Comparison of ENCODE assay signal across 8 cellular contexts in the genomic region with DNA sequence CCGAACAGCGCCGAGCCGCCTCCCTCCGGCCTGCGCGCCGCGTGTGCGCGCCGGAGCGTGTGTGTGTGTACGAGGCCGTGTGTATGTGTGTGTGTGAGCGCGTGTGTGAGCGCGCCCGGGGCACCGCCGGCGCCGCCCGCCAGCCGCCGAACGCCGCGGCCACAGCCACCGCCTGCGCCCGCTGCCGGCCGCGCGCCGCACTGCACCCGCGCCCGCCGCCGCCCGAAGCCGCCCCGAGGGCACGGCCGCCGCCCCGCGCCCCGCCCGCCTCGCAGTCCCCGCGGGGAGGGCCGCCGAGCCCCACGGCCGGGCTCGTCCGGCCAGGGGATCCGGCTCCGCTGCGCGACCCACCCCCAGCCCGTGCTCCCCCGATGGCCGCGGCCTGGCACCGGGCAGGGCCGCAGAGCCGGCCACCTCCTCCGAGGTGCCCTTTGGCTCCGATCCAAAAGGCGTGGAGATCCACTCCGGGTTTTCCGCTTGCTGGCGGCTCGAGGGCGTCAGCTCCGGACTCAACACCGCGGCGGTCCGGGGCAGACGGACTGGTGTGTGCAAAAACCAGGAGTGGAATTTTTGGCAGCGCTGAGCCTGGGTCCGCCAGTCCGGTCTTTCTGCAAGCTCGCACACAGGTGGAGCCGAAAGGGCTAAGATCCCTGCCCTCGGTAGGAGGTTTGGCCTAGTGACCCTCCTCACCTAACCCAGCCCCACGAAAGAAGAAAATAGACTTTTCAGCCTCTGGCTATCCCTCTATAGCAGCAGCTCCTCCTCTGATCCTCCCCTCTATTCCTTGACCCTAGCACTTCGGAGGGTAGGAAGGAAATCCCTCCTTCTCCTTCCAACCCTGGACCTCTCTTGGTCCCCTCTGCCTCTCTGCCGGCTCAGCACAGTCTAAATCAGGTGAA.
DNase-seq lines count a peak whose midpoint lies in the region; ATAC-seq and TF ChIP-seq lines count a peak whose summit lies in the region.

A gene with protein sequence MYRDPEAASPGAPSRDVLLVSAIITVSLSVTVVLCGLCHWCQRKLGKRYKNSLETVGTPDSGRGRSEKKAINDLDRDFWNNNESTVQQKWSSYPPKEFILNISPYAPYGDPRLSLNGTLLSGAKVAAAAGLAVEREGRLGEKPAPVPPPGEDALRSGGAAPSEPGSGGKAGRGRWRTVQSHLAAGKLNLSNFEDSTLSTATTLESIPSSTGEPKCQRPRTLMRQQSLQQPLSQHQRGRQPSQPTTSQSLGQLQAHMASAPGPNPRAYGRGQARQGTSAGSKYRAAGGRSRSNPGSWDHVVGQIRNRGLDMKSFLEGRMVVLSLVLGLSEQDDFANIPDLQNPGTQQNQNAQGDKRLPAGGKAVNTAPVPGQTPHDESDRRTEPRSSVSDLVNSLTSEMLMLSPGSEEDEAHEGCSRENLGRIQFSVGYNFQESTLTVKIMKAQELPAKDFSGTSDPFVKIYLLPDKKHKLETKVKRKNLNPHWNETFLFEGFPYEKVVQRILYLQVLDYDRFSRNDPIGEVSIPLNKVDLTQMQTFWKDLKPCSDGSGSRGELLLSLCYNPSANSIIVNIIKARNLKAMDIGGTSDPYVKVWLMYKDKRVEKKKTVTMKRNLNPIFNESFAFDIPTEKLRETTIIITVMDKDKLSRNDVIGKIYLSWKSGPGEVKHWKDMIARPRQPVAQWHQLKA (minus strand): TSS at position 47 of the 899 bp plus-strand sequence. CDS start 256 bp downstream, outside the sequence.

- no peaks in the 10 kb centered on the region for H4K20me1 ChIP-seq in OCI-LY1 (ENCODE audit: insufficient read depth, low read length)

- ATAC-seq in GM21529 (IDR thresholded peaks at IDR 0.05; ENCODE audit: unreplicated experiment), result peak; percentile 87

- no peaks in the 10 kb centered on the region for H3K4me1 ChIP-seq in OCI-LY1 (ENCODE audit: insufficient read depth, low read length, severe bottlenecking)

- peak; percentile 9; the same call in 1 of the 2 replicates for TF ChIP-seq CTCF in OCI-LY1 (IDR thresholded peaks at IDR 0.05; ENCODE audit: low read length)

- H3K4me2 ChIP-seq in OCI-LY1 (ENCODE audit: low read length), result peak within 1 kb of the TSS; percentile 69

- no peaks in the 10 kb centered on the region for H3K79me2 ChIP-seq in OCI-LY1 (ENCODE audit: insufficient read depth, low read length)

- H3K27me3 ChIP-seq in OCI-LY1 (ENCODE audit: insufficient read depth, low read length), result peaks cover 13% of the 10 kb centered on the region

- DNase-seq in D341Med (ENCODE audit: low spot score), result peak; percentile 96
- DNase-seq in HuH-7.5 (ENCODE audit: low spot score), result peak; percentile 100
- DNase-seq in activated T-cell treated with anti-CD3 and anti-CD28 coated beads for 24 hours (ENCODE audit: low read depth), result peak; percentile 93
- peak; percentile 97 for DNase-seq in epidermal melanocyte (ENCODE audit: insufficient read length, low spot score)
- peak; percentile 85 for DNase-seq in middle frontal gyrus (ENCODE audit: extremely low spot score, low spot score)
- peak; percentile 86 to 88 for DNase-seq in stimulated activated CD8-positive, alpha-beta memory T cell treated with anti-CD3 and anti-CD28 coated beads, Interleukin-15, amount 100 ng/mL, for 48 hours (ENCODE audit: low read depth in 2 of 2)

- H3K9ac ChIP-seq in OCI-LY1 (ENCODE audit: low read length), result no peak within 1 kb of the TSS

- H3K27ac ChIP-seq in OCI-LY1 (ENCODE audit: low read depth, low read length, poor library complexity, severe bottlenecking), result no peak within 1 kb of the TSS

- H3K9me2 ChIP-seq in OCI-LY1 (ENCODE audit: low read depth, low read length), result no peaks in the 10 kb centered on the region

- no peak within 1 kb of the TSS for H2AFZ ChIP-seq in OCI-LY1 (ENCODE audit: low read length)

- H3K36me3 ChIP-seq in OCI-LY1 (ENCODE audit: insufficient read depth, low read length), result no peaks in the 10 kb centered on the region

- H3F3A ChIP-seq in OCI-LY1 (ENCODE audit: insufficient read depth, low read length), result no peaks in the 10 kb centered on the region

- H3K9me3 ChIP-seq in OCI-LY1 (ENCODE audit: low read length), result no peaks in the 10 kb centered on the region

- H3K4me3 ChIP-seq in OCI-LY1 (ENCODE audit: low read depth, low read length, poor library complexity, severe bottlenecking), result peak within 1 kb of the TSS; percentile 60
